In the genomic region with DNA sequence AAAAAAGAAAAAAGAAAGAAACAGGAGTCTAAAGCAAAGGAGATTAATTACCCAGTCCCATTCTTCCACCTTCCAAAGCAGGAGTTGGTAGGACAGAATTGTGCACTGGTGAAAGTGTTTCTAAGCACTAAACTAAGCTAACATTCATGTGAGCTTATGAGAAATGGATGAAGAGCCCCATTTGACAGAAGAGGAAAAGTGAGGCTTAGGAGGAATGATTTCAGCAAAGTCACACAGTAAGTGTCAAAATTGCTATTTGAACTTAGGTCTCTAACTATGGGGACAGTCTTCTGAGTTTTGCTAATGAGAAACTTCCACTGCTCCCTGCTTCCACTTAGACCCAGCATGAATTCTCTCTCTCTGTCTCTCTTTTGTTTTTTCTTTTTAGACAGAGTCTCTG, we compare ENCODE assay signal across 19 cellular contexts. TPM values are rescaled to one million over a fixed set of nuclear protein-coding genes. Genes with fewer than 3 reads are reported as not detected.
DNase-seq lines count a peak whose midpoint lies in the region; ATAC-seq and TF ChIP-seq lines count a peak whose summit lies in the region.
"Had no signal": no experiment of that assay in that cellular context is flagged by ENCODE, and none has a peak within 500 bp of the region (broad histone marks: within the 10 kb centered on the region; RNA-seq: fewer than 3 reads in every experiment).

No MANE protein-coding gene starts in this region.

- H3K9me3 Mint-ChIP-seq in activated CD8-positive, alpha-beta memory T cell treated with anti-CD3 and anti-CD28 coated beads, Interleukin-2, amount 10 ng/mL, durations not matched to agents 7 days and 5 days (ENCODE audit: low read depth) = no peaks in the 10 kb centered on the region
- no peaks in the 10 kb centered on the region for H3K9me3 Mint-ChIP-seq in effector memory CD8-positive, alpha-beta T cell
- H3K9me3 Mint-ChIP-seq: GM23338 had no signal

- BruUV-seq in OCI-LY7 (replicated peaks; lab: Mats Ljungman, UMichigan) = no TSS peak

- peaks cover 16% of the 10 kb centered on the region for H3K36me3 ChIP-seq in OCI-LY7 (ENCODE audit: insufficient read depth, low read length)
- H3K36me3 ChIP-seq: neutrophil had no signal

- no peak overlapping the region for H2AFZ ChIP-seq in OCI-LY7 (ENCODE audit: low read length)
- H2AFZ ChIP-seq: GM23338 had no signal

- H3K9me3 ChIP-seq in OCI-LY7 (ENCODE audit: low read length) = no peaks in the 10 kb centered on the region
- H3K9me3 ChIP-seq: BLaER1 treated with 17β-estradiol and CSF1 and Interleukin-3, amounts not matched to agents 10 nM and 100 nM; neutrophil had no signal

- peaks cover 72% of the 10 kb centered on the region for H3K4me1 ChIP-seq in OCI-LY7 (ENCODE audit: insufficient read depth, low read length, poor library complexity, severe bottlenecking)

- H3K27ac ChIP-seq in OCI-LY7 (ENCODE audit: low read depth, low read length, poor library complexity, severe bottlenecking) = peak overlapping the region; percentile 36
- H3K27ac ChIP-seq: BLaER1 treated with 17β-estradiol and CSF1 and Interleukin-3, amounts not matched to agents 10 nM and 100 nM; neutrophil had no signal

- H3K4me3 Mint-ChIP-seq in activated CD8-positive, alpha-beta memory T cell treated with anti-CD3 and anti-CD28 coated beads, Interleukin-2, amount 10 ng/mL, durations not matched to agents 7 days and 5 days = no peak overlapping the region
- peak overlapping the region in 1 of 2 donors; percentile 31 for H3K4me3 Mint-ChIP-seq in effector memory CD8-positive, alpha-beta T cell
- H3K4me3 Mint-ChIP-seq: GM23338 had no signal

- peaks cover 66% of the 10 kb centered on the region for H3K4me1 Mint-ChIP-seq in activated CD8-positive, alpha-beta memory T cell treated with anti-CD3 and anti-CD28 coated beads, Interleukin-2, amount 10 ng/mL, durations not matched to agents 7 days and 5 days
- peaks cover 57 to 64% of the 10 kb centered on the region in 2 donors for H3K4me1 Mint-ChIP-seq in effector memory CD8-positive, alpha-beta T cell (ENCODE audit: low read depth in 2 of 2)

- ATAC-seq in activated CD8-positive, alpha-beta memory T cell treated with anti-CD3 and anti-CD28 coated beads, Interleukin-2, amount 10 ng/mL, durations not matched to agents 7 days and 5 days = no peak
- ATAC-seq in effector memory CD8-positive, alpha-beta T cell (replicated peaks) = no peak
- ATAC-seq: activated CD4-positive, CD25-positive, alpha-beta regulatory T cell treated with anti-CD3 and anti-CD28 coated beads, Interleukin-2, amount 50 U/mL, for 24 hours; GM23338 had no signal

- peaks cover 35% of the 10 kb centered on the region; the same call in 1 of the 2 replicates for H3K79me2 ChIP-seq in OCI-LY7 (ENCODE audit: insufficient read depth, low read depth, low read length)

- H3K27ac Mint-ChIP-seq in activated CD8-positive, alpha-beta memory T cell treated with anti-CD3 and anti-CD28 coated beads, Interleukin-2, amount 10 ng/mL, durations not matched to agents 7 days and 5 days = peak overlapping the region; percentile 39
- H3K27ac Mint-ChIP-seq in effector memory CD8-positive, alpha-beta T cell = peak overlapping the region; percentile 44 to 88
- H3K27ac Mint-ChIP-seq: GM23338 had no signal

- no peak for DNase-seq in activated CD8-positive, alpha-beta memory T cell treated with anti-CD3 and anti-CD28 coated beads, Interleukin-2, amount 10 ng/mL, durations not matched to agents 7 days and 5 days
- DNase-seq in activated CD8-positive, alpha-beta memory T cell treated with anti-CD3 and anti-CD28 coated beads, Interleukin-2, amount 50 U/mL, for 4 hours = no peak
- DNase-seq in OCI-LY7 (ENCODE audit: low spot score) = no peak
- DNase-seq in effector memory CD8-positive, alpha-beta T cell = no peak
- no peak for DNase-seq in activated gamma-delta T cell (lab: John Stamatoyannopoulos, UW)
- DNase-seq in HuH-7 (ENCODE audit: low spot score) = no peak
- DNase-seq: DMS153; NCI-H1092 treated with DMSO at 0.1 percent for 48 hours; NCI-H2081; retina; stimulated activated CD8-positive, alpha-beta memory T cell treated with anti-CD3 and anti-CD28 coated beads, Interleukin-4, amount 100 ng/mL, for 48 hours had no signal

- no peak overlapping the region for H3K4me3 ChIP-seq in OCI-LY7 (ENCODE audit: low read depth, low read length, poor library complexity, severe bottlenecking)
- H3K4me3 ChIP-seq: BLaER1 treated with 17β-estradiol and CSF1 and Interleukin-3, amounts not matched to agents 10 nM and 100 nM; GM23338 had no signal

- intact Hi-C loops in OCI-LY7 (cut with micrococcal nuclease; ENCODE audit: unreplicated experiment) = no loop called here

- POLR2A ChIA-PET in OCI-LY7 (lab: Charles Lee) = interaction anchor here (0.5 to 1.8 kb wide), 5 partner anchors 11 to 69 kb away, joined by 3 to 7 read pairs (median 3); no protein-coding TSS in a partner anchor

- CTCF ChIA-PET in activated CD8-positive, alpha-beta memory T cell treated with anti-CD3 and anti-CD28 coated beads, Interleukin-2, amount 10 ng/mL, durations not matched to agents 7 days and 5 days (lab: Charles Lee) = interaction anchor here (0.7 to 4.1 kb wide), 7 partner anchors 10 to 176 kb away, joined by 3 to 27 read pairs (median 5); partner anchors contain the start of genes FAM167B and HDAC1
- CTCF ChIA-PET in OCI-LY7 (lab: Charles Lee; ENCODE audit: unreplicated experiment) = no interaction called here

- no peak for TF ChIP-seq CTCF in OCI-LY7 (conservative IDR thresholded peaks at IDR 0.05; ENCODE audit: low read length)

- no peaks in the 10 kb centered on the region for H3K9me2 ChIP-seq in OCI-LY7 (ENCODE audit: insufficient read depth, low read length)

- no peaks in the 10 kb centered on the region for H3K27me3 Mint-ChIP-seq in activated CD8-positive, alpha-beta memory T cell treated with anti-CD3 and anti-CD28 coated beads, Interleukin-2, amount 10 ng/mL, durations not matched to agents 7 days and 5 days
- H3K27me3 Mint-ChIP-seq in effector memory CD8-positive, alpha-beta T cell = no peaks in the 10 kb centered on the region

- H3K36me3 Mint-ChIP-seq in activated CD8-positive, alpha-beta memory T cell treated with anti-CD3 and anti-CD28 coated beads, Interleukin-2, amount 10 ng/mL, durations not matched to agents 7 days and 5 days = peaks cover 46% of the 10 kb centered on the region
- peaks cover 67% of the 10 kb centered on the region for H3K36me3 Mint-ChIP-seq in effector memory CD8-positive, alpha-beta T cell (ENCODE audit: insufficient read depth)

- no peak overlapping the region for H3K4me2 ChIP-seq in OCI-LY7 (ENCODE audit: low read length)
- H3K4me2 ChIP-seq: BLaER1 treated with 17β-estradiol and CSF1 and Interleukin-3, amounts not matched to agents 10 nM and 100 nM; GM23338 had no signal

- H4K20me1 ChIP-seq in OCI-LY7 (ENCODE audit: insufficient read depth, low read length) = no peaks in the 10 kb centered on the region
- H4K20me1 ChIP-seq: BLaER1 treated with 17β-estradiol and CSF1 and Interleukin-3, amounts not matched to agents 10 nM and 100 nM had no signal

RNA-seq across cellular contexts. Expression of gene LCK, which starts 18.7 kb away (rescaled TPM):
- 100 to 1,000 TPM; 441 to 481 TPM for total RNA-seq in activated CD8-positive, alpha-beta memory T cell treated with anti-CD3 and anti-CD28 coated beads, Interleukin-2, amount 10 ng/mL, durations not matched to agents 7 days and 5 days
- 217 and 218 TPM in 2 replicates for total RNA-seq in OCI-LY7 (2014; rRNA removed; shearing (Covaris generic))
- 135 and 146 TPM in 2 replicates for total RNA-seq in OCI-LY7 (2022)
- total RNA-seq: bronchial epithelial cell, endothelial cell of umbilical vein, NCI-H460 had no signal

RNA-seq across cellular contexts. Expression of gene HDAC1, which starts 22.1 kb away (rescaled TPM):
- 100 to 1,000 TPM; 183 to 189 TPM for total RNA-seq in activated CD8-positive, alpha-beta memory T cell treated with anti-CD3 and anti-CD28 coated beads, Interleukin-2, amount 10 ng/mL, durations not matched to agents 7 days and 5 days
- 259 and 270 TPM in 2 replicates for total RNA-seq in OCI-LY7 (2014; rRNA removed; shearing (Covaris generic))
- total RNA-seq in OCI-LY7 (2022) = 254 and 263 TPM in 2 replicates

RNA-seq across cellular contexts. Expression of gene FAM167B, which starts 22.7 kb away (rescaled TPM):
- total RNA-seq in activated CD8-positive, alpha-beta memory T cell treated with anti-CD3 and anti-CD28 coated beads, Interleukin-2, amount 10 ng/mL, durations not matched to agents 7 days and 5 days = 1 to 10 TPM in 1 of 2 experiments, under 1 TPM in 1; 0.80 to 1.2 TPM
- 1.1 and 1.6 TPM in 2 replicates for total RNA-seq in OCI-LY7 (2014; rRNA removed; shearing (Covaris generic))
- 1.8 and 3.1 TPM in 2 replicates for total RNA-seq in OCI-LY7 (2022)
- total RNA-seq: mononuclear cell, NCI-H460 had no signal

RNA-seq across cellular contexts. Expression of gene EIF3I, which starts 47.5 kb away (rescaled TPM):
- 100 to 1,000 TPM; 162 to 227 TPM for total RNA-seq in activated CD8-positive, alpha-beta memory T cell treated with anti-CD3 and anti-CD28 coated beads, Interleukin-2, amount 10 ng/mL, durations not matched to agents 7 days and 5 days
- total RNA-seq in OCI-LY7 (2014; rRNA removed; shearing (Covaris generic)) = 144 and 182 TPM in 2 replicates
- total RNA-seq in OCI-LY7 (2022) = 193 and 207 TPM in 2 replicates

RNA-seq across cellular contexts. Expression of gene TMEM234, which starts 47.6 kb away (rescaled TPM):
- 10 to 100 TPM; 11.7 to 12.3 TPM for total RNA-seq in activated CD8-positive, alpha-beta memory T cell treated with anti-CD3 and anti-CD28 coated beads, Interleukin-2, amount 10 ng/mL, durations not matched to agents 7 days and 5 days
- 14.9 and 17.1 TPM in 2 replicates for total RNA-seq in OCI-LY7 (2014; rRNA removed; shearing (Covaris generic))
- total RNA-seq in OCI-LY7 (2022) = 17.5 and 24.5 TPM in 2 replicates
